9 cellular contexts compared by ENCODE assay signal in the genomic region with DNA sequence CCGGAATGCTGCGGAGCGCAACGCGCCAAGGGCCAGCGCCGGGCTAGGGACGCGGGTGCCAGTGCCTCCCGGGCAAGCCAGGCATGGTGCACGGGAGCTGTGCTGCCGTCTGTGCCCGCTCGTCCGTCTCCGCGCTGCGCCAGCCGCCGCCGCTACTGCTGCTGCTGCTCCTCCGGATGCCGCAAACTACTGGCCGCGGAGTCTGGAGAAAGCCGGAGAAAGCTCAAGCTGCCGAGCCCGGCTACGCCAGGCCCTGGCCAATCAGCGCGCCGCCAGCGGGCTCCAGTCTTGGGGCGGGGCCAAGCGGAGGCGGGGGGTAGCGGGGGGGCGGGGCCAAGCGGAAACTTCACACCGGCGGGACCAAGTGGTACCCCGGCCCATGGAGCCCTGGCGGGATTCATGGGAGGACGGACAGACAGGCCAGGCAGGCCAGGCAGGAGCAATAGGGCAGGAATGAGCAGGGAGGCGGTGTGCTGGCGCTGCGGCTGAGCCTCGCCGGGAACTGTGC. TPM values are rescaled to one million over a fixed set of nuclear protein-coding genes. Genes with fewer than 3 reads are reported as not detected.
DNase-seq lines count a peak whose midpoint lies in the region; ATAC-seq, FAIRE-seq and TF ChIP-seq lines count a peak whose summit lies in the region.
"Had no signal": no experiment of that assay in that cellular context is flagged by ENCODE, and none has a peak within 500 bp of the region (broad histone marks: within the 10 kb centered on the region; RNA-seq: fewer than 3 reads in every experiment).

A gene with protein sequence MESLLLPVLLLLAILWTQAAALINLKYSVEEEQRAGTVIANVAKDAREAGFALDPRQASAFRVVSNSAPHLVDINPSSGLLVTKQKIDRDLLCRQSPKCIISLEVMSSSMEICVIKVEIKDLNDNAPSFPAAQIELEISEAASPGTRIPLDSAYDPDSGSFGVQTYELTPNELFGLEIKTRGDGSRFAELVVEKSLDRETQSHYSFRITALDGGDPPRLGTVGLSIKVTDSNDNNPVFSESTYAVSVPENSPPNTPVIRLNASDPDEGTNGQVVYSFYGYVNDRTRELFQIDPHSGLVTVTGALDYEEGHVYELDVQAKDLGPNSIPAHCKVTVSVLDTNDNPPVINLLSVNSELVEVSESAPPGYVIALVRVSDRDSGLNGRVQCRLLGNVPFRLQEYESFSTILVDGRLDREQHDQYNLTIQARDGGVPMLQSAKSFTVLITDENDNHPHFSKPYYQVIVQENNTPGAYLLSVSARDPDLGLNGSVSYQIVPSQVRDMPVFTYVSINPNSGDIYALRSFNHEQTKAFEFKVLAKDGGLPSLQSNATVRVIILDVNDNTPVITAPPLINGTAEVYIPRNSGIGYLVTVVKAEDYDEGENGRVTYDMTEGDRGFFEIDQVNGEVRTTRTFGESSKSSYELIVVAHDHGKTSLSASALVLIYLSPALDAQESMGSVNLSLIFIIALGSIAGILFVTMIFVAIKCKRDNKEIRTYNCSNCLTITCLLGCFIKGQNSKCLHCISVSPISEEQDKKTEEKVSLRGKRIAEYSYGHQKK (N-terminal part only) (minus strand): TSS at position 191 of the 508 bp plus-strand sequence. CDS start 1,676 bp downstream, outside the sequence.

- H3K9me3 ChIP-seq in Panc1 (ENCODE audit: control insufficient read depth, insufficient read depth, low read depth, low read length) = no peaks in the 10 kb centered on the region

- POLR2A ChIA-PET in Panc1 (lab: Charles Lee) = no interaction called here

- FAIRE-seq in RCC 7860 (lab: Jason Lieb, UNC) = no peak

- CTCF ChIA-PET in Panc1 (lab: Charles Lee) = no interaction called here

- peaks cover 13% of the 10 kb centered on the region; the same call in 1 of the 2 replicates for H3K27me3 ChIP-seq in Panc1 (ENCODE audit: control insufficient read depth, insufficient read depth, low read length)

- H3K27ac ChIP-seq in Panc1 (ENCODE audit: low read length) = no peak within 1 kb of the TSS
- H3K27ac ChIP-seq: C4-2B had no signal

- BruUV-seq in Panc1 (replicated peaks; lab: Mats Ljungman, UMichigan) = no TSS peak

- H3K4me3 ChIP-seq in Panc1 (ENCODE audit: low read depth in 2 of 2, low read length in 2 of 2) = peak within 1 kb of the TSS; percentile 16 to 40
- peak within 1 kb of the TSS; percentile 44 for H3K4me3 ChIP-seq in choroid plexus epithelial cell (ENCODE audit: low read depth, low read length)

- intact Hi-C loops in Panc1 (cut with micrococcal nuclease; ENCODE audit: unreplicated experiment) = loop anchor here (5.0 to 10.0 kb wide), 2 partner anchors 43 to 1105 kb away; no protein-coding TSS in a partner anchor

- H3K4me1 ChIP-seq in Panc1 (ENCODE audit: control insufficient read depth, insufficient read depth, low read length) = no peaks in the 10 kb centered on the region

- TF ChIP-seq CTCF in Panc1 (IDR thresholded peaks at IDR 0.05) (no peak), choroid plexus epithelial cell (conservative IDR thresholded peaks at IDR 0.05; ENCODE audit: low read depth, low read length) (no peak)

- DNase-seq in NCI-H82 (lab: John Stamatoyannopoulos, UW) (peak; percentile 79), NCI-H82 treated with DMSO at 0.1 percent for 48 hours (lab: John Stamatoyannopoulos, UW; ENCODE audit: unreplicated experiment) (no peak), Panc1 (ENCODE audit: low read depth, low spot score) (no peak), choroid plexus epithelial cell (ENCODE audit: low read depth) (peak; percentile 61), kidney tubule cell (ENCODE audit: low spot score) (peak; percentile 67), RCC 7860 (ENCODE audit: low spot score) (no peak)
- DNase-seq in stimulated activated CD4-positive, alpha-beta T cell treated with anti-CD3 and anti-CD28 coated beads, Interleukin-15, amount 100 ng/mL, for 24 hours = peak; percentile 61

- H3K36me3 ChIP-seq in Panc1 (ENCODE audit: control insufficient read depth, insufficient read depth, low read length) = no peaks in the 10 kb centered on the region

- ATAC-seq in Panc1 (peak; percentile 79), HG03025 (IDR thresholded peaks at IDR 0.05; ENCODE audit: low FRiP score, unreplicated experiment) (no peak)

- in situ Hi-C loops in Panc1 (cut with HindIII; ENCODE audit: low pct_unique_long_range_greater_than_20kb, low sequenced_read_pairs) = no loop called here

RNA-seq across cellular contexts. Expression of the gene that starts here (rescaled TPM):
- 0.08 TPM for total RNA-seq in Panc1 (2021; ENCODE audit: unreplicated experiment)
- polyA plus RNA-seq in Panc1 (2012; ENCODE audit: insufficient read length) = 0.05 TPM

Comparison
In these comparisons a context has a peak if more than half of its experiments do, and no peak if none do; other contexts are left out.
1. DNase-seq: peak in NCI-H82 (single experiment), choroid plexus epithelial cell (single experiment), kidney tubule cell (single experiment) and stimulated activated CD4-positive, alpha-beta T cell treated with anti-CD3 and anti-CD28 coated beads, Interleukin-15, amount 100 ng/mL, for 24 hours (single experiment); none in NCI-H82 treated with DMSO at 0.1 percent for 48 hours (single experiment), Panc1 (single experiment) and RCC 7860 (single experiment).
2. Peak in ATAC-seq and H3K4me3 ChIP-seq in Panc1; RNA of the gene not detected or under 1 TPM.